In the genomic region with DNA sequence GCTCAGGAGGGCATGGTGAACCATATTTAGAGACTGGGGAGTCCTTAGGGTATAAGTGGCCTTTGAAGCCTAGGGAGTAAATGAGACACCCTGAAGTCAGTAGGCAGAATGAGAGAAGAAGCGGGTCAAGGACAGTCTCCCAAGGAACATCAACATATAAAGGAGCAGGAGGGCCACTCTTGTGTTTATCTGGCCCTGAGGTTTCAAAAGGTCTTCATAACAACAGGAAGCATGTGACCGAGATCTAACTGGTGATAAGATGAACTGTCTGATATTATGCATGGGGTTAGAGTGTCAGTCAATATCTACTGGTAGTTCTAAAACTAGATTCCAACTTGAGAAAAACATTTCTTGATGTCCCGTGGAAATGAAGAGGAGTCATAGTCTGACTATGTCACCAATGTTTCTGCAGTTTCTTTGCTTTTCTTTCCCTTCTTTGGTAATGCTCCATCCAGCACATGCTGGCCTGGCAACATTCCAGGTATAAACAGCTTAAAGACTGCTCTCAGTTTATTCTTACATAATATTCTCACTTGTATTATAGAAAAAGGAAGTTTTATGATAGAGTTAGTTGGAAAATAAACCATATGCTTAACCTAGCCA, we compare ENCODE assay signal across 1 cellular context.
A peak's percentile ranks its signal among the peaks of the same experiment; 100 is the strongest.
TF ChIP-seq lines count a peak whose summit lies in the region.

No MANE protein-coding gene starts in this region.

TF ChIP-seq in HCT116, 20 proteins besides CTCF, POLR2A, EP300 and RAD21 (continued from another document):
- TF ChIP-seq, protein P1, sequence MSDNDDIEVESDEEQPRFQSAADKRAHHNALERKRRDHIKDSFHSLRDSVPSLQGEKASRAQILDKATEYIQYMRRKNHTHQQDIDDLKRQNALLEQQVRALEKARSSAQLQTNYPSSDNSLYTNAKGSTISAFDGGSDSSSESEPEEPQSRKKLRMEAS (IDR thresholded peaks at IDR 0.05): peak; percentile 46; the same call in 1 of the 2 replicates
- TF ChIP-seq SRF (IDR thresholded peaks at IDR 0.05; ENCODE audit: low read depth) (peak; percentile 55; the same call in 1 of the 2 replicates), TCF7L2 (IDR thresholded peaks at IDR 0.05; ENCODE audit: borderline replicate concordance, extremely low read depth, insufficient read depth, insufficient read length) (peak; percentile 91), ZNF274 (IDR thresholded peaks at IDR 0.05; ENCODE audit: low read depth, low read length) (no peak)
- TF ChIP-seq, protein P2, sequence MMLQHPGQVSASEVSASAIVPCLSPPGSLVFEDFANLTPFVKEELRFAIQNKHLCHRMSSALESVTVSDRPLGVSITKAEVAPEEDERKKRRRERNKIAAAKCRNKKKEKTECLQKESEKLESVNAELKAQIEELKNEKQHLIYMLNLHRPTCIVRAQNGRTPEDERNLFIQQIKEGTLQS (IDR thresholded peaks at IDR 0.05): no peak
